Comparison of ENCODE assay signal across 25 cellular contexts in genomic region chr2:1787799-1788477, GRCh38. TPM values are rescaled to one million over a fixed set of nuclear protein-coding genes. Genes with fewer than 3 reads are reported as not detected.
DNase-seq lines count a peak whose midpoint lies in the region; ATAC-seq and TF ChIP-seq lines count a peak whose summit lies in the region.
"Had no signal": no experiment of that assay in that cellular context is flagged by ENCODE, and none has a peak within 500 bp of the region (broad histone marks: within the 10 kb centered on the region; RNA-seq: fewer than 3 reads in every experiment).

No MANE protein-coding gene starts in this region.

- no peaks in the 10 kb centered on the region for H3K4me1 Mint-ChIP-seq in T-helper 17 cell
- H3K4me1 Mint-ChIP-seq: IgD-negative memory B cell had no signal

- no peak overlapping the region for H2AFZ ChIP-seq in osteoblast (ENCODE audit: low read length)

- peaks cover 17% of the 10 kb centered on the region for H3K27me3 ChIP-seq in osteoblast (ENCODE audit: insufficient read depth, low read length)
- H3K27me3 ChIP-seq: gastrocnemius medialis, SJCRH30 had no signal

- no peaks in the 10 kb centered on the region for H3K36me3 Mint-ChIP-seq in T-helper 17 cell (ENCODE audit: low read depth)
- H3K36me3 Mint-ChIP-seq: activated CD4-positive, alpha-beta memory T cell treated with anti-CD3 and anti-CD28 coated beads for 36 hours; IgD-negative memory B cell; naive thymus-derived CD8-positive, alpha-beta T cell had no signal

- no peak overlapping the region for H3K4me3 Mint-ChIP-seq in T-helper 17 cell
- H3K4me3 Mint-ChIP-seq: activated CD4-positive, alpha-beta memory T cell treated with anti-CD3 and anti-CD28 coated beads for 36 hours; IgD-negative memory B cell; T-helper 1 cell treated with Interleukin-12 subunit alpha and Interleukin-12 subunit beta and Interleukin-4 antibody, amounts not matched to agents 30 μg/mL and 1 μg/mL, for 36 hours had no signal

- H3K36me3 ChIP-seq in osteoblast (ENCODE audit: insufficient read depth, low read length): no peaks in the 10 kb centered on the region
- H3K36me3 ChIP-seq: gastrocnemius medialis, SJCRH30 had no signal

- no peak overlapping the region for H3K27ac ChIP-seq in osteoblast (ENCODE audit: low read depth, low read length)
- H3K27ac ChIP-seq: gastrocnemius medialis, HL-60, psoas muscle, SJCRH30 had no signal

- no peak overlapping the region for H3K4me2 ChIP-seq in osteoblast (ENCODE audit: insufficient read depth, low read length)

- no peaks in the 10 kb centered on the region for H4K20me1 ChIP-seq in osteoblast (ENCODE audit: insufficient read depth, low read length)

- TF ChIP-seq CTCF in osteoblast (IDR thresholded peaks at IDR 0.05; ENCODE audit: extremely low read depth, low read depth, low read length): no peak

- DNase-seq in NCI-H2196 (lab: John Stamatoyannopoulos, UW; ENCODE audit: unreplicated experiment) (peak; percentile 16), NCI-H2196 treated with DMSO at 0.1 percent for 48 hours (lab: John Stamatoyannopoulos, UW; ENCODE audit: unreplicated experiment) (no peak), NCI-H187 treated with DMSO at 0.1 percent for 48 hours (lab: John Stamatoyannopoulos, UW) (peak; percentile 87), T-helper 17 cell (no peak), osteoblast (ENCODE audit: insufficient read length, low spot score, missing footprints) (peak; percentile 69), ureter (ENCODE audit: low spot score) (no peak)
- DNase-seq: activated CD4-positive, alpha-beta memory T cell treated with anti-CD3 and anti-CD28 coated beads for 36 hours; activated naive CD4-positive, alpha-beta T cell; activated T-cell treated with anti-CD3 and anti-CD28 coated beads for 4 hours; C1 segment of cervical spinal cord; effector CD8-positive, alpha-beta T cell; gastrocnemius medialis; HCEC 1CT; mesendoderm; NCI-H748 treated with DMSO at 0.1 percent for 48 hours; psoas muscle; SJCRH30 had no signal

- H3K9me3 ChIP-seq in T-helper 17 cell (ENCODE audit: control insufficient read depth, low read length, poor library complexity, severe bottlenecking) (no peaks in the 10 kb centered on the region), osteoblast (ENCODE audit: low read depth, low read length) (no peaks in the 10 kb centered on the region)
- H3K9me3 ChIP-seq: gastrocnemius medialis, psoas muscle, SJCRH30 had no signal

- no peaks in the 10 kb centered on the region for H3K4me1 ChIP-seq in osteoblast (ENCODE audit: insufficient read depth, low read length)

- no peak for ATAC-seq in T-helper 17 cell
- ATAC-seq in GM21528 (IDR thresholded peaks at IDR 0.05; ENCODE audit: low FRiP score, unreplicated experiment): no peak
- no peak for ATAC-seq in HG03571 (IDR thresholded peaks at IDR 0.05; ENCODE audit: unreplicated experiment)
- ATAC-seq: esophagus mucosa; gastrocnemius medialis; naive thymus-derived CD8-positive, alpha-beta T cell; Panc1 had no signal

- no peak overlapping the region for H3K4me3 ChIP-seq in osteoblast (ENCODE audit: insufficient read depth, low read length)
- H3K4me3 ChIP-seq: gastrocnemius medialis, psoas muscle, SJCRH30 had no signal

- peaks cover 31% of the 10 kb centered on the region for H3K27me3 Mint-ChIP-seq in T-helper 17 cell

- H3K79me2 ChIP-seq in osteoblast (ENCODE audit: insufficient read depth, low read length): no peaks in the 10 kb centered on the region

- peak overlapping the region; percentile 43 for H3K27ac Mint-ChIP-seq in T-helper 17 cell
- H3K27ac Mint-ChIP-seq: activated CD4-positive, alpha-beta memory T cell treated with anti-CD3 and anti-CD28 coated beads for 36 hours; IgD-negative memory B cell; T-helper 1 cell treated with Interleukin-12 subunit alpha and Interleukin-12 subunit beta and Interleukin-4 antibody, amounts not matched to agents 30 μg/mL and 1 μg/mL, for 36 hours had no signal

RNA-seq across cellular contexts. Expression of gene PXDN, which starts 43.6 kb away (rescaled TPM):
- not detected for total RNA-seq in T-helper 17 cell
- total RNA-seq in osteoblast: 307 and 324 TPM in 2 replicates
- 20.2 TPM for total RNA-seq in ureter
- total RNA-seq: activated CD4-positive, alpha-beta memory T cell treated with anti-CD3 and anti-CD28 coated beads for 36 hours had no signal

Comparison
In these comparisons a context has a peak if more than half of its experiments do, and no peak if none do; other contexts are left out.
1. DNase-seq: peak in NCI-H2196 (single experiment), NCI-H187 treated with DMSO at 0.1 percent for 48 hours (single experiment) and osteoblast (single experiment); none in NCI-H2196 treated with DMSO at 0.1 percent for 48 hours (single experiment), T-helper 17 cell (0 of 3) and ureter (single experiment).
2. RNA of gene PXDN, which starts 43.6 kb away (total RNA-seq): 307 to 324 TPM in osteoblast and 20.2 TPM in ureter (single experiment); not detected in T-helper 17 cell; every median in the first group is over 10 times any median in the second.